ENCODE assay signal across 8 cellular contexts in genomic region chr10:104580774-104581675, GRCh38.
DNase-seq lines count a peak whose midpoint lies in the region; ATAC-seq and TF ChIP-seq lines count a peak whose summit lies in the region.

No MANE protein-coding gene starts in this region.

- intact Hi-C loops in heart left ventricle (cut with DNase I), result loop anchor here in 1 of 10 donors (10.0 kb wide), 1 partner anchor 344 kb away; no protein-coding TSS in a partner anchor

- no peak overlapping the region for H3K27ac ChIP-seq in heart left ventricle

- no peak overlapping the region for H3K27ac Mint-ChIP-seq in activated naive CD8-positive, alpha-beta T cell treated with anti-CD3 and anti-CD28 coated beads for 36 hours

- peak; percentile 93 for ATAC-seq in GM21723 (IDR thresholded peaks at IDR 0.05; ENCODE audit: unreplicated experiment)
- ATAC-seq in SK-N-SH treated with all-trans-retinoic acid at 6 μM for 48 hours, result peak; percentile 93
- ATAC-seq in heart left ventricle, result peak; percentile 71 to 88 (median 78)
- no peak for ATAC-seq in GM21367 (IDR thresholded peaks at IDR 0.05; ENCODE audit: unreplicated experiment)

- H3K4me1 Mint-ChIP-seq in activated naive CD8-positive, alpha-beta T cell treated with anti-CD3 and anti-CD28 coated beads for 36 hours, result peaks cover 6% of the 10 kb centered on the region

- peaks cover 0 to 52% (median 10%) of the 10 kb centered on the region in 9 donors for H3K27me3 ChIP-seq in heart left ventricle

- peaks cover 3% of the 10 kb centered on the region for H3K9me3 Mint-ChIP-seq in activated naive CD8-positive, alpha-beta T cell treated with anti-CD3 and anti-CD28 coated beads for 36 hours

- no peaks in the 10 kb centered on the region for H3K9me3 ChIP-seq in heart left ventricle

- no peaks in the 10 kb centered on the region for H3K36me3 ChIP-seq in heart left ventricle

- peaks cover 0 to 12% (median 0%) of the 10 kb centered on the region in 12 donors for H3K4me1 ChIP-seq in heart left ventricle

- peak overlapping the region in 2 of 12 donors; percentile 1 to 9 for H3K4me3 ChIP-seq in heart left ventricle

- no peak for TF ChIP-seq POLR2A in heart left ventricle (IDR thresholded peaks at IDR 0.05)

- 38 to 42% (median 39%) methylated on average over 20 of the region's 20 CpGs for WGBS in heart left ventricle, 4 donors

- TF ChIP-seq CTCF in heart left ventricle (IDR thresholded peaks at IDR 0.05), result peak; percentile 72 to 87 (median 82)

- H3K27me3 Mint-ChIP-seq in activated naive CD8-positive, alpha-beta T cell treated with anti-CD3 and anti-CD28 coated beads for 36 hours, result peaks cover 18% of the 10 kb centered on the region

- DNase-seq in DMS53 (lab: John Stamatoyannopoulos, UW), result peak; percentile 76
- peak; percentile 72 for DNase-seq in LoVo (ENCODE audit: low spot score)
- peak; percentile 50 for DNase-seq in activated naive CD8-positive, alpha-beta T cell treated with anti-CD3 and anti-CD28 coated beads for 36 hours
- DNase-seq in heart left ventricle, result peak; percentile 57 to 70 (median 60)
- DNase-seq in pulmonary artery endothelial cell (ENCODE audit: low read depth, low spot score), result peak; percentile 11

- H3K4me3 Mint-ChIP-seq in activated naive CD8-positive, alpha-beta T cell treated with anti-CD3 and anti-CD28 coated beads for 36 hours, result no peak overlapping the region

- peaks cover 3% of the 10 kb centered on the region for H3K36me3 Mint-ChIP-seq in activated naive CD8-positive, alpha-beta T cell treated with anti-CD3 and anti-CD28 coated beads for 36 hours

TF ChIP-seq in SK-N-SH treated with all-trans-retinoic acid at 6 μM for 48 hours, 23 proteins besides CTCF, POLR2A, EP300 and RAD21:
- TF ChIP-seq ZNF565 (CRISPR knock-in tag; conservative IDR thresholded peaks at IDR 0.05; ENCODE audit: low read depth), result no peak
- TF ChIP-seq, protein P1, sequence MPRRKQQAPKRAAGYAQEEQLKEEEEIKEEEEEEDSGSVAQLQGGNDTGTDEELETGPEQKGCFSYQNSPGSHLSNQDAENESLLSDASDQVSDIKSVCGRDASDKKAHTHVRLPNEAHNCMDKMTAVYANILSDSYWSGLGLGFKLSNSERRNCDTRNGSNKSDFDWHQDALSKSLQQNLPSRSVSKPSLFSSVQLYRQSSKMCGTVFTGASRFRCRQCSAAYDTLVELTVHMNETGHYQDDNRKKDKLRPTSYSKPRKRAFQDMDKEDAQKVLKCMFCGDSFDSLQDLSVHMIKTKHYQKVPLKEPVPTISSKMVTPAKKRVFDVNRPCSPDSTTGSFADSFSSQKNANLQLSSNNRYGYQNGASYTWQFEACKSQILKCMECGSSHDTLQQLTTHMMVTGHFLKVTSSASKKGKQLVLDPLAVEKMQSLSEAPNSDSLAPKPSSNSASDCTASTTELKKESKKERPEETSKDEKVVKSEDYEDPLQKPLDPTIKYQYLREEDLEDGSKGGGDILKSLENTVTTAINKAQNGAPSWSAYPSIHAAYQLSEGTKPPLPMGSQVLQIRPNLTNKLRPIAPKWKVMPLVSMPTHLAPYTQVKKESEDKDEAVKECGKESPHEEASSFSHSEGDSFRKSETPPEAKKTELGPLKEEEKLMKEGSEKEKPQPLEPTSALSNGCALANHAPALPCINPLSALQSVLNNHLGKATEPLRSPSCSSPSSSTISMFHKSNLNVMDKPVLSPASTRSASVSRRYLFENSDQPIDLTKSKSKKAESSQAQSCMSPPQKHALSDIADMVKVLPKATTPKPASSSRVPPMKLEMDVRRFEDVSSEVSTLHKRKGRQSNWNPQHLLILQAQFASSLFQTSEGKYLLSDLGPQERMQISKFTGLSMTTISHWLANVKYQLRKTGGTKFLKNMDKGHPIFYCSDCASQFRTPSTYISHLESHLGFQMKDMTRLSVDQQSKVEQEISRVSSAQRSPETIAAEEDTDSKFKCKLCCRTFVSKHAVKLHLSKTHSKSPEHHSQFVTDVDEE (CRISPR knock-in tag; IDR thresholded peaks at IDR 0.05), result no peak
- TF ChIP-seq ZFP3 (CRISPR knock-in tag; IDR thresholded peaks at IDR 0.05), result no peak
- no peak for TF ChIP-seq ESRRG (CRISPR knock-in tag; IDR thresholded peaks at IDR 0.05)
- TF ChIP-seq ARNTL (CRISPR knock-in tag; IDR thresholded peaks at IDR 0.05; ENCODE audit: borderline replicate concordance, low read depth), result no peak
- TF ChIP-seq TOX (CRISPR knock-in tag; IDR thresholded peaks at IDR 0.05; ENCODE audit: borderline replicate concordance), result no peak
- no peak for TF ChIP-seq ZC3H10 (CRISPR knock-in tag; IDR thresholded peaks at IDR 0.05)
- TF ChIP-seq, protein P2, sequence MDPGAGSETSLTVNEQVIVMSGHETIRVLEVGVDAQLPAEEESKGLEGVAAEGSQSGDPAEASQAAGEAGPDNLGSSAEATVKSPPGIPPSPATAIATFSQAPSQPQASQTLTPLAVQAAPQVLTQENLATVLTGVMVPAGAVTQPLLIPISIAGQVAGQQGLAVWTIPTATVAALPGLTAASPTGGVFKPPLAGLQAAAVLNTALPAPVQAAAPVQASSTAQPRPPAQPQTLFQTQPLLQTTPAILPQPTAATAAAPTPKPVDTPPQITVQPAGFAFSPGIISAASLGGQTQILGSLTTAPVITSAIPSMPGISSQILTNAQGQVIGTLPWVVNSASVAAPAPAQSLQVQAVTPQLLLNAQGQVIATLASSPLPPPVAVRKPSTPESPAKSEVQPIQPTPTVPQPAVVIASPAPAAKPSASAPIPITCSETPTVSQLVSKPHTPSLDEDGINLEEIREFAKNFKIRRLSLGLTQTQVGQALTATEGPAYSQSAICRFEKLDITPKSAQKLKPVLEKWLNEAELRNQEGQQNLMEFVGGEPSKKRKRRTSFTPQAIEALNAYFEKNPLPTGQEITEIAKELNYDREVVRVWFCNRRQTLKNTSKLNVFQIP (CRISPR knock-in tag; IDR thresholded peaks at IDR 0.05; ENCODE audit: borderline replicate concordance, low read depth), result no peak
- TF ChIP-seq, protein P3, sequence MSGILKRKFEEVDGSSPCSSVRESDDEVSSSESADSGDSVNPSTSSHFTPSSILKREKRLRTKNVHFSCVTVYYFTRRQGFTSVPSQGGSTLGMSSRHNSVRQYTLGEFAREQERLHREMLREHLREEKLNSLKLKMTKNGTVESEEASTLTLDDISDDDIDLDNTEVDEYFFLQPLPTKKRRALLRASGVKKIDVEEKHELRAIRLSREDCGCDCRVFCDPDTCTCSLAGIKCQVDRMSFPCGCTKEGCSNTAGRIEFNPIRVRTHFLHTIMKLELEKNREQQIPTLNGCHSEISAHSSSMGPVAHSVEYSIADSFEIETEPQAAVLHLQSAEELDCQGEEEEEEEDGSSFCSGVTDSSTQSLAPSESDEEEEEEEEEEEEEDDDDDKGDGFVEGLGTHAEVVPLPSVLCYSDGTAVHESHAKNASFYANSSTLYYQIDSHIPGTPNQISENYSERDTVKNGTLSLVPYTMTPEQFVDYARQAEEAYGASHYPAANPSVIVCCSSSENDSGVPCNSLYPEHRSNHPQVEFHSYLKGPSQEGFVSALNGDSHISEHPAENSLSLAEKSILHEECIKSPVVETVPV (CRISPR knock-in tag; IDR thresholded peaks at IDR 0.05), result no peak
- no peak for TF ChIP-seq ISL1 (CRISPR knock-in tag; IDR thresholded peaks at IDR 0.05)
- TF ChIP-seq, protein P4, sequence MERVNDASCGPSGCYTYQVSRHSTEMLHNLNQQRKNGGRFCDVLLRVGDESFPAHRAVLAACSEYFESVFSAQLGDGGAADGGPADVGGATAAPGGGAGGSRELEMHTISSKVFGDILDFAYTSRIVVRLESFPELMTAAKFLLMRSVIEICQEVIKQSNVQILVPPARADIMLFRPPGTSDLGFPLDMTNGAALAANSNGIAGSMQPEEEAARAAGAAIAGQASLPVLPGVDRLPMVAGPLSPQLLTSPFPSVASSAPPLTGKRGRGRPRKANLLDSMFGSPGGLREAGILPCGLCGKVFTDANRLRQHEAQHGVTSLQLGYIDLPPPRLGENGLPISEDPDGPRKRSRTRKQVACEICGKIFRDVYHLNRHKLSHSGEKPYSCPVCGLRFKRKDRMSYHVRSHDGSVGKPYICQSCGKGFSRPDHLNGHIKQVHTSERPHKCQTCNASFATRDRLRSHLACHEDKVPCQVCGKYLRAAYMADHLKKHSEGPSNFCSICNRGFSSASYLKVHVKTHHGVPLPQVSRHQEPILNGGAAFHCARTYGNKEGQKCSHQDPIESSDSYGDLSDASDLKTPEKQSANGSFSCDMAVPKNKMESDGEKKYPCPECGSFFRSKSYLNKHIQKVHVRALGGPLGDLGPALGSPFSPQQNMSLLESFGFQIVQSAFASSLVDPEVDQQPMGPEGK (CRISPR knock-in tag; IDR thresholded peaks at IDR 0.05; ENCODE audit: borderline replicate concordance), result no peak
- TF ChIP-seq BACH2 (CRISPR knock-in tag; IDR thresholded peaks at IDR 0.05; ENCODE audit: borderline replicate concordance), result no peak
- no peak for TF ChIP-seq ZFP30 (CRISPR knock-in tag; IDR thresholded peaks at IDR 0.05)
- TF ChIP-seq SNAI2 (CRISPR knock-in tag; IDR thresholded peaks at IDR 0.05), result no peak
- no peak for TF ChIP-seq RARB (CRISPR knock-in tag; IDR thresholded peaks at IDR 0.05)
- TF ChIP-seq OSR1 (CRISPR knock-in tag; IDR thresholded peaks at IDR 0.05), result no peak
- TF ChIP-seq TCF4 (CRISPR knock-in tag; IDR thresholded peaks at IDR 0.05; ENCODE audit: borderline replicate concordance), result no peak
- TF ChIP-seq, protein P5, sequence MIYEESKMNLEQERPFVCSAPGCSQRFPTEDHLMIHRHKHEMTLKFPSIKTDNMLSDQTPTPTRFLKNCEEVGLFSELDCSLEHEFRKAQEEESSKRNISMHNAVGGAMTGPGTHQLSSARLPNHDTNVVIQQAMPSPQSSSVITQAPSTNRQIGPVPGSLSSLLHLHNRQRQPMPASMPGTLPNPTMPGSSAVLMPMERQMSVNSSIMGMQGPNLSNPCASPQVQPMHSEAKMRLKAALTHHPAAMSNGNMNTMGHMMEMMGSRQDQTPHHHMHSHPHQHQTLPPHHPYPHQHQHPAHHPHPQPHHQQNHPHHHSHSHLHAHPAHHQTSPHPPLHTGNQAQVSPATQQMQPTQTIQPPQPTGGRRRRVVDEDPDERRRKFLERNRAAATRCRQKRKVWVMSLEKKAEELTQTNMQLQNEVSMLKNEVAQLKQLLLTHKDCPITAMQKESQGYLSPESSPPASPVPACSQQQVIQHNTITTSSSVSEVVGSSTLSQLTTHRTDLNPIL (CRISPR knock-in tag; IDR thresholded peaks at IDR 0.05; ENCODE audit: low read depth), result no peak
- TF ChIP-seq ZNF70 (CRISPR knock-in tag; IDR thresholded peaks at IDR 0.05), result no peak

Comparison
In these comparisons a context has a peak if more than half of its experiments do, and no peak if none do; other contexts are left out.
1. DNase-seq: peak in every context shown above with its lines; median percentile 76 in DMS53; 72 in LoVo; 60 in heart left ventricle; 50 in activated naive CD8-positive, alpha-beta T cell treated with anti-CD3 and anti-CD28 coated beads for 36 hours; 11 in pulmonary artery endothelial cell.